Comparison of ENCODE assay signal across 9 cellular contexts in the genomic region with DNA sequence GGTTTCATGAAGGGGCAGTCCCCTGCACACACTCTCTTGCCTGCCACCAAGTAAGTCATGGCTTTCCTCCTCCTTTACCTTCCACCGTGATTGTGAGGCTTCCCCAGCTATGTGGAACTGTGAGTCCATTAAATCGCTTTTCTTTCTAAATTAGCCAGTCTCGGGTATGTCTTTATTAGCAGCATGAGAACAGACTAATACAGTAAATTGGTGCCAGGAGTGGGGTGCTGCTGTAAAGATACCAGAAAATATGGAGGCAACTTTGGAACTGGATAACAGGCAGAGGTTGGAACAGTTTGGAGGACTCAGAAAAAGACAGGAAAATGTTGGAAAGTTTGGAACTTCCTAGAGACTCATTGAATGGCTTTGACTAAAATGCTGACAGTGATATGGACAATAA. TPM values are rescaled to one million over a fixed set of nuclear protein-coding genes. Genes with fewer than 3 reads are reported as not detected.
"Had no signal": no experiment of that assay in that cellular context is flagged by ENCODE, and none has a peak within 500 bp of the region (broad histone marks: within the 10 kb centered on the region; RNA-seq: fewer than 3 reads in every experiment).

No MANE protein-coding gene starts in this region.

RNA-seq across cellular contexts. Expression of a gene that starts 26.1 kb away (rescaled TPM):
- total RNA-seq: OCI-LY7, PC-3, PC-9, Right ventricle myocardium inferior, Right ventricle myocardium superior, RPMI7951, SJSA1, SK-MEL-5 had no signal
- polyA plus RNA-seq: SK-N-SH had no signal
